1 cellular context compared by ENCODE assay signal in genomic region chr5:124952079-124952478, GRCh38.
TF ChIP-seq lines count a peak whose summit lies in the region.

No MANE protein-coding gene starts in this region.

TF ChIP-seq in HepG2, 621 proteins besides CTCF, POLR2A, EP300 and RAD21 (continued from another document):
- TF ChIP-seq, protein P1, sequence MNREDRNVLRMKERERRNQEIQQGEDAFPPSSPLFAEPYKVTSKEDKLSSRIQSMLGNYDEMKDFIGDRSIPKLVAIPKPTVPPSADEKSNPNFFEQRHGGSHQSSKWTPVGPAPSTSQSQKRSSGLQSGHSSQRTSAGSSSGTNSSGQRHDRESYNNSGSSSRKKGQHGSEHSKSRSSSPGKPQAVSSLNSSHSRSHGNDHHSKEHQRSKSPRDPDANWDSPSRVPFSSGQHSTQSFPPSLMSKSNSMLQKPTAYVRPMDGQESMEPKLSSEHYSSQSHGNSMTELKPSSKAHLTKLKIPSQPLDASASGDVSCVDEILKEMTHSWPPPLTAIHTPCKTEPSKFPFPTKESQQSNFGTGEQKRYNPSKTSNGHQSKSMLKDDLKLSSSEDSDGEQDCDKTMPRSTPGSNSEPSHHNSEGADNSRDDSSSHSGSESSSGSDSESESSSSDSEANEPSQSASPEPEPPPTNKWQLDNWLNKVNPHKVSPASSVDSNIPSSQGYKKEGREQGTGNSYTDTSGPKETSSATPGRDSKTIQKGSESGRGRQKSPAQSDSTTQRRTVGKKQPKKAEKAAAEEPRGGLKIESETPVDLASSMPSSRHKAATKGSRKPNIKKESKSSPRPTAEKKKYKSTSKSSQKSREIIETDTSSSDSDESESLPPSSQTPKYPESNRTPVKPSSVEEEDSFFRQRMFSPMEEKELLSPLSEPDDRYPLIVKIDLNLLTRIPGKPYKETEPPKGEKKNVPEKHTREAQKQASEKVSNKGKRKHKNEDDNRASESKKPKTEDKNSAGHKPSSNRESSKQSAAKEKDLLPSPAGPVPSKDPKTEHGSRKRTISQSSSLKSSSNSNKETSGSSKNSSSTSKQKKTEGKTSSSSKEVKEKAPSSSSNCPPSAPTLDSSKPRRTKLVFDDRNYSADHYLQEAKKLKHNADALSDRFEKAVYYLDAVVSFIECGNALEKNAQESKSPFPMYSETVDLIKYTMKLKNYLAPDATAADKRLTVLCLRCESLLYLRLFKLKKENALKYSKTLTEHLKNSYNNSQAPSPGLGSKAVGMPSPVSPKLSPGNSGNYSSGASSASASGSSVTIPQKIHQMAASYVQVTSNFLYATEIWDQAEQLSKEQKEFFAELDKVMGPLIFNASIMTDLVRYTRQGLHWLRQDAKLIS (CRISPR knock-in tag; IDR thresholded peaks at IDR 0.05), result no peak
- TF ChIP-seq BRCA1 (CRISPR knock-in tag; IDR thresholded peaks at IDR 0.05), result no peak
- TF ChIP-seq, protein P2, sequence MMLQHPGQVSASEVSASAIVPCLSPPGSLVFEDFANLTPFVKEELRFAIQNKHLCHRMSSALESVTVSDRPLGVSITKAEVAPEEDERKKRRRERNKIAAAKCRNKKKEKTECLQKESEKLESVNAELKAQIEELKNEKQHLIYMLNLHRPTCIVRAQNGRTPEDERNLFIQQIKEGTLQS (CRISPR knock-in tag; IDR thresholded peaks at IDR 0.05), result no peak
